ENCODE assay signal across 8 cellular contexts in genomic region chr6:3163248-3163594, GRCh38. TPM values are rescaled to one million over a fixed set of nuclear protein-coding genes. Genes with fewer than 3 reads are reported as not detected.
DNase-seq lines count a peak whose midpoint lies in the region; ATAC-seq and TF ChIP-seq lines count a peak whose summit lies in the region.

No MANE protein-coding gene starts in this region.

- WGBS in thymus = 12% methylated on average over 13 of the region's 13 CpGs

- no peak for ATAC-seq in HG02973 (IDR thresholded peaks at IDR 0.05; ENCODE audit: unreplicated experiment)

- POLR2A ChIA-PET in HEK293T (lab: Yijun Ruan, JAX) = interaction anchor here (0.6 to 1.7 kb wide), 11 partner anchors 8 to 175 kb away, joined by 3 to 11 read pairs (median 3); partner anchors contain the start of gene TUBB2B
- POLR2A ChIA-PET in activated CD4-positive, alpha-beta memory T cell treated with anti-CD3 and anti-CD28 coated beads for 36 hours (lab: Charles Lee) = no interaction called here

- DNase-seq in Caki2 (ENCODE audit: low read depth) = peak; percentile 52
- no peak for DNase-seq in HEK293T (ENCODE audit: extremely low spot score)
- no peak for DNase-seq in activated CD4-positive, alpha-beta memory T cell treated with anti-CD3 and anti-CD28 coated beads for 36 hours
- no peak for DNase-seq in NCI-H2107 treated with DMSO at 0.1 percent for 48 hours (lab: John Stamatoyannopoulos, UW; ENCODE audit: unreplicated experiment)
- no peak for DNase-seq in effector CD4-positive, alpha-beta T cell

- no peak overlapping the region for H3K27ac ChIP-seq in iPS-20b (ENCODE audit: low read length)
- H3K27ac ChIP-seq in thymus (ENCODE audit: low read depth) = no peak overlapping the region

- peaks cover 9% of the 10 kb centered on the region for H3K9me3 Mint-ChIP-seq in activated CD4-positive, alpha-beta memory T cell treated with anti-CD3 and anti-CD28 coated beads for 36 hours

- peaks cover 28% of the 10 kb centered on the region for H3K4me1 Mint-ChIP-seq in activated CD4-positive, alpha-beta memory T cell treated with anti-CD3 and anti-CD28 coated beads for 36 hours (ENCODE audit: low read depth)

- H3K4me1 ChIP-seq in iPS-20b (ENCODE audit: insufficient read depth, low read length) (peaks cover 60% of the 10 kb centered on the region), thymus (ENCODE audit: control insufficient read depth, insufficient read depth, low read length) (peaks cover 4% of the 10 kb centered on the region)

- peak overlapping the region; percentile 47; the same call in 1 of the 2 replicates for H3K9ac ChIP-seq in iPS-20b (ENCODE audit: low read depth, low read length)

- intact Hi-C loops in activated CD4-positive, alpha-beta memory T cell treated with anti-CD3 and anti-CD28 coated beads for 36 hours (cut with micrococcal nuclease) = loop anchor here (2.0 kb wide), 3 partner anchors 14 to 66 kb away; no protein-coding TSS in a partner anchor

- CTCF ChIA-PET in HEK293T (lab: Yijun Ruan, JAX) = interaction anchor here (0.8 to 1.5 kb wide), 2 partner anchors 40 to 99 kb away, joined by 3 to 4 read pairs; no protein-coding TSS in a partner anchor
- CTCF ChIA-PET in activated CD4-positive, alpha-beta memory T cell treated with anti-CD3 and anti-CD28 coated beads for 36 hours (lab: Charles Lee) = interaction anchor here (0.8 to 1.2 kb wide), 2 partner anchors 47 to 66 kb away, joined by 3 read pairs; no protein-coding TSS in a partner anchor

- peaks cover 2% of the 10 kb centered on the region for H3K36me3 Mint-ChIP-seq in activated CD4-positive, alpha-beta memory T cell treated with anti-CD3 and anti-CD28 coated beads for 36 hours

- in situ Hi-C loops in Caki2 (cut with HindIII; ENCODE audit: low pct_unique_long_range_greater_than_20kb, low sequenced_read_pairs) = no loop called here

- H3K36me3 ChIP-seq in iPS-20b (ENCODE audit: insufficient read depth, low read depth, low read length) = no peaks in the 10 kb centered on the region
- H3K36me3 ChIP-seq in thymus (ENCODE audit: control insufficient read depth, insufficient read depth) = no peaks in the 10 kb centered on the region

- H3K4me3 ChIP-seq in iPS-20b (ENCODE audit: low read length) (peak overlapping the region; percentile 64), thymus (ENCODE audit: low read length) (peak overlapping the region; percentile 76)

- peak overlapping the region; percentile 77 for H3K4me3 Mint-ChIP-seq in activated CD4-positive, alpha-beta memory T cell treated with anti-CD3 and anti-CD28 coated beads for 36 hours

- H3K27me3 ChIP-seq in iPS-20b (ENCODE audit: insufficient read depth, low read length) (peaks cover 10% of the 10 kb centered on the region; the same call in 1 of the 2 replicates), thymus (ENCODE audit: control insufficient read depth, insufficient read depth) (no peaks in the 10 kb centered on the region)

- no peak overlapping the region for H3K27ac Mint-ChIP-seq in activated CD4-positive, alpha-beta memory T cell treated with anti-CD3 and anti-CD28 coated beads for 36 hours

- peaks cover 8% of the 10 kb centered on the region for H3K27me3 Mint-ChIP-seq in activated CD4-positive, alpha-beta memory T cell treated with anti-CD3 and anti-CD28 coated beads for 36 hours

- no peaks in the 10 kb centered on the region for H3K9me3 ChIP-seq in iPS-20b (ENCODE audit: insufficient read depth, low read depth, low read length)
- H3K9me3 ChIP-seq in thymus (ENCODE audit: control insufficient read depth) = no peaks in the 10 kb centered on the region

TF ChIP-seq in HEK293T, 16 proteins besides CTCF, POLR2A, EP300 and RAD21:
- TF ChIP-seq BHLHE40 (IDR thresholded peaks at IDR 0.05; ENCODE audit: borderline replicate concordance) (no peak), ZNF384 (IDR thresholded peaks at IDR 0.05) (peak; percentile 81; the same call in 1 of the 2 replicates), SP1 (IDR thresholded peaks at IDR 0.05) (no peak), PKNOX1 (IDR thresholded peaks at IDR 0.05) (no peak), ELF4 (IDR thresholded peaks at IDR 0.05) (no peak), L3MBTL2 (conservative IDR thresholded peaks at IDR 0.05) (no peak), FOXM1 (IDR thresholded peaks at IDR 0.05; ENCODE audit: borderline replicate concordance) (no peak)

RNA-seq across cellular contexts. Expression of gene TUBB2A, which starts 5.9 kb away (rescaled TPM):
- total RNA-seq in Caki2 (2014; rRNA removed; shearing (Covaris generic); ENCODE audit: low replicate concordance) = 69.0 and 77.3 TPM in 2 replicates
- total RNA-seq in activated CD4-positive, alpha-beta memory T cell treated with anti-CD3 and anti-CD28 coated beads for 36 hours = 1 to 10 TPM; 4.2 to 4.6 TPM
- polyA plus RNA-seq in thymus = 19.6 TPM

RNA-seq across cellular contexts. Expression of gene BPHL, which starts 44.7 kb away (rescaled TPM):
- 29.5 and 35.9 TPM in 2 replicates for total RNA-seq in Caki2 (2014; rRNA removed; shearing (Covaris generic); ENCODE audit: low replicate concordance)
- 10 to 100 TPM; 10.1 to 11.4 TPM for total RNA-seq in activated CD4-positive, alpha-beta memory T cell treated with anti-CD3 and anti-CD28 coated beads for 36 hours
- 16.8 TPM for polyA plus RNA-seq in thymus

Comparison
In these comparisons a context has a peak if more than half of its experiments do, and no peak if none do; other contexts are left out.
1. RNA of gene TUBB2A, which starts 5.9 kb away (total RNA-seq): 69.0 to 77.3 TPM in Caki2; 4.2 to 4.6 TPM in activated CD4-positive, alpha-beta memory T cell treated with anti-CD3 and anti-CD28 coated beads for 36 hours; every median in the first group is over 10 times any median in the second.